ENCODE assay signal across 1 cellular context in the genomic region with DNA sequence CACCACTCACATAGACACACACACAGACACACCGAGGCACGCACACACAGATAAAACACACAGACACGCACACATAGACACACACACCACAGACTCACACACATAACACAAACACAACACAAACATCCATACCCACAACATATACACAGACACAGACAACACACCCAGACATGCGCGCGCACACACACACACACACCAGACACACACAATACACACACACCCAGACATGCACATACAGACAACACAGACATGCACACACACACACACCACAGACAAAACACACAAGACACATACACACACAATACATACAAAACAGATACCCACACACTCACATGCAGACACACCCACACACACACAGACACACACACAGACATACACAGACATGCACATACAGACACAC.
TF ChIP-seq lines count a peak whose summit lies in the region.

No MANE protein-coding gene starts in this region.

TF ChIP-seq in H1, 55 proteins besides CTCF, POLR2A, EP300 and RAD21:
- TF ChIP-seq YY1 (IDR thresholded peaks at IDR 0.05; ENCODE audit: low read depth, low read length) (no peak), GTF2F1 (IDR thresholded peaks at IDR 0.05; ENCODE audit: borderline replicate concordance, low read depth, low read length) (no peak), SP4 (IDR thresholded peaks at IDR 0.05; ENCODE audit: low read length) (no peak), BACH1 (IDR thresholded peaks at IDR 0.05; ENCODE audit: low read length) (no peak), SIRT6 (IDR thresholded peaks at IDR 0.05; ENCODE audit: low read length) (no peak), RFX5 (IDR thresholded peaks at IDR 0.05; ENCODE audit: borderline replicate concordance, low read depth, low read length) (no peak), HDAC2 (IDR thresholded peaks at IDR 0.05; ENCODE audit: borderline replicate concordance in 1 of 2, low read depth in 2 of 2, low read length in 2 of 2) (no peak), CHD2 (IDR thresholded peaks at IDR 0.05; ENCODE audit: low read length) (no peak), EGR1 (IDR thresholded peaks at IDR 0.05; ENCODE audit: borderline replicate concordance, low read depth, low read length) (no peak), NANOG (IDR thresholded peaks at IDR 0.05; ENCODE audit: insufficient read depth, low read depth, low read length, poor library complexity, severe bottlenecking) (no peak), CHD1 (IDR thresholded peaks at IDR 0.05; ENCODE audit: low read depth, low read length) (no peak), CBX5 (IDR thresholded peaks at IDR 0.05; ENCODE audit: low read depth, low read length) (no peak), TAF1 (IDR thresholded peaks at IDR 0.05; ENCODE audit: low read depth, low read length) (no peak), GABPA (IDR thresholded peaks at IDR 0.05; ENCODE audit: borderline replicate concordance, insufficient read depth, low read length) (no peak), BCL11A (IDR thresholded peaks at IDR 0.05; ENCODE audit: low read depth in 2 of 2, low read length in 2 of 2) (no peak), CBX8 (IDR thresholded peaks at IDR 0.05; ENCODE audit: borderline replicate concordance, low read depth, low read length) (no peak), SUZ12 (IDR thresholded peaks at IDR 0.05; ENCODE audit: low read length) (no peak), SIX5 (IDR thresholded peaks at IDR 0.05; ENCODE audit: low read depth, low read length) (no peak), RBBP5 (IDR thresholded peaks at IDR 0.05; ENCODE audit: borderline replicate concordance, low read depth, low read length) (no peak)
- TF ChIP-seq, protein P1, sequence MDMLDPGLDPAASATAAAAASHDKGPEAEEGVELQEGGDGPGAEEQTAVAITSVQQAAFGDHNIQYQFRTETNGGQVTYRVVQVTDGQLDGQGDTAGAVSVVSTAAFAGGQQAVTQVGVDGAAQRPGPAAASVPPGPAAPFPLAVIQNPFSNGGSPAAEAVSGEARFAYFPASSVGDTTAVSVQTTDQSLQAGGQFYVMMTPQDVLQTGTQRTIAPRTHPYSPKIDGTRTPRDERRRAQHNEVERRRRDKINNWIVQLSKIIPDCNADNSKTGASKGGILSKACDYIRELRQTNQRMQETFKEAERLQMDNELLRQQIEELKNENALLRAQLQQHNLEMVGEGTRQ (IDR thresholded peaks at IDR 0.05; ENCODE audit: low read length): no peak
